ENCODE assay signal across 13 cellular contexts in the genomic region with DNA sequence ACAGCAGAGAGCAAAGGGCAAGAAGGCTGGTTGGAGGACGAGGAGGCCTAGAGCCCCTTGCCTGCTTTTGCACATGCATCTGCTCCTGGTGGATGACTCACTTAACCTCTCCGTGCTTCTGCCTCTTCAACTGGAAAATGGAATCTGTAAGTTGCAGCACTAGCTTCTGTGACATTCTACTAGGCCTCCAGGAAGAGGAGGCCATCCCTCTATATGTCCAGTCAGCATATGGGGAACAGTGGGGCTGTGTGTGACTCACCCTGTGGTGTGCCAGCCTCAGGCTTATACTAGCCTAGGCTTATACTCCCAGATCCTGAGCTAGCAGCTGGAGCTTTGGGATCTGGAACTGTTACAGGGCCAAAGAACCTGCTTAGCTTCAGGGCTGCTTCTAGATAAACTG. TPM values are rescaled to one million over a fixed set of nuclear protein-coding genes. Genes with fewer than 3 reads are reported as not detected.
DNase-seq lines count a peak whose midpoint lies in the region; ATAC-seq and TF ChIP-seq lines count a peak whose summit lies in the region.
"Had no signal": no experiment of that assay in that cellular context is flagged by ENCODE, and none has a peak within 500 bp of the region (broad histone marks: within the 10 kb centered on the region; RNA-seq: fewer than 3 reads in every experiment).

No MANE protein-coding gene starts in this region.

- H3K9me3 ChIP-seq in GM23248 (ENCODE audit: low read depth): no peaks in the 10 kb centered on the region
- H3K9me3 ChIP-seq in PC-3 (ENCODE audit: low read length): no peaks in the 10 kb centered on the region
- no peaks in the 10 kb centered on the region for H3K9me3 ChIP-seq in mesodermal cell (ENCODE audit: control insufficient read depth, low read length)
- H3K9me3 ChIP-seq in effector memory CD4-positive, alpha-beta T cell (ENCODE audit: control insufficient read depth, low read length): no peaks in the 10 kb centered on the region
- H3K9me3 ChIP-seq in lower lobe of right lung: no peaks in the 10 kb centered on the region
- H3K9me3 ChIP-seq: colonic mucosa, heart right ventricle, suprapubic skin had no signal

- H3K4me1 ChIP-seq in GM23248 (ENCODE audit: insufficient read depth) (peaks cover 32% of the 10 kb centered on the region), PC-3 (ENCODE audit: insufficient read depth, low read length) (peaks cover 40% of the 10 kb centered on the region), mesodermal cell (ENCODE audit: control insufficient read depth, insufficient read depth, low read length, poor library complexity, severe bottlenecking) (peaks cover 8% of the 10 kb centered on the region), lower lobe of right lung (no peaks in the 10 kb centered on the region)
- no peaks in the 10 kb centered on the region for H3K4me1 ChIP-seq in effector memory CD4-positive, alpha-beta T cell (ENCODE audit: control insufficient read depth, insufficient read depth, low read length, poor library complexity, severe bottlenecking)
- H3K4me1 ChIP-seq: colonic mucosa, heart right ventricle had no signal

- POLR2A ChIA-PET in PC-3 (lab: Charles Lee; ENCODE audit: unreplicated experiment): no interaction called here

- in situ Hi-C loops in GM23248 (cut with MboI): no loop called here

- intact Hi-C loops in PC-3 (cut with micrococcal nuclease) (no loop called here), lower lobe of right lung (cut with DNase I) (no loop called here)

- peak overlapping the region; percentile 43 for H3K27ac ChIP-seq in GM23248
- peak overlapping the region; percentile 79 for H3K27ac ChIP-seq in PC-3 (ENCODE audit: low read length)
- peak overlapping the region; percentile 41 for H3K27ac ChIP-seq in mesodermal cell (ENCODE audit: low read depth, low read length, severe bottlenecking)
- no peak overlapping the region for H3K27ac ChIP-seq in effector memory CD4-positive, alpha-beta T cell (ENCODE audit: insufficient read depth, low read length, poor library complexity, severe bottlenecking)
- no peak overlapping the region for H3K27ac ChIP-seq in lower lobe of right lung
- H3K27ac ChIP-seq: colonic mucosa, heart right ventricle, suprapubic skin had no signal

- no TSS peak for BruUV-seq in PC-3 (replicated peaks; lab: Mats Ljungman, UMichigan)

- H3F3A ChIP-seq in GM23248 (ENCODE audit: insufficient read depth) (peaks cover 12% of the 10 kb centered on the region; the same call in 1 of the 2 replicates), PC-3 (ENCODE audit: low read length, unreplicated experiment) (no peaks in the 10 kb centered on the region)

- DNase-seq in GM23248 (peak; percentile 64), PC-3 (peak; percentile 87), choroid plexus epithelial cell (ENCODE audit: low read depth) (peak; percentile 70), NCI-H748 (lab: John Stamatoyannopoulos, UW; ENCODE audit: unreplicated experiment) (no peak), lower lobe of right lung (no peak)
- DNase-seq in effector memory CD4-positive, alpha-beta T cell: no peak
- DNase-seq: CD4-positive, alpha-beta T cell; colonic mucosa; heart right ventricle had no signal

- H4K20me1 ChIP-seq in GM23248 (ENCODE audit: insufficient read depth) (no peaks in the 10 kb centered on the region), PC-3 (ENCODE audit: low read length) (no peaks in the 10 kb centered on the region)

- H3K79me2 ChIP-seq in GM23248 (ENCODE audit: insufficient read depth) (no peaks in the 10 kb centered on the region), PC-3 (ENCODE audit: low read length) (no peaks in the 10 kb centered on the region)

- H3K36me3 ChIP-seq in GM23248 (ENCODE audit: low read depth): no peaks in the 10 kb centered on the region
- no peaks in the 10 kb centered on the region for H3K36me3 ChIP-seq in PC-3 (ENCODE audit: low read depth, low read length)
- no peaks in the 10 kb centered on the region for H3K36me3 ChIP-seq in mesodermal cell (ENCODE audit: control insufficient read depth, insufficient read depth, low read length)
- no peaks in the 10 kb centered on the region for H3K36me3 ChIP-seq in effector memory CD4-positive, alpha-beta T cell (ENCODE audit: control insufficient read depth, insufficient read depth, low read length)
- no peaks in the 10 kb centered on the region for H3K36me3 ChIP-seq in lower lobe of right lung
- H3K36me3 ChIP-seq: colonic mucosa, heart right ventricle, suprapubic skin had no signal

- H2AFZ ChIP-seq in GM23248 (no peak overlapping the region; the same call in 1 of the 2 replicates), PC-3 (ENCODE audit: low read length) (peak overlapping the region; percentile 23; the same call in 1 of the 2 replicates)

- H3K9ac ChIP-seq in GM23248 (no peak overlapping the region), PC-3 (ENCODE audit: low read length) (no peak overlapping the region)

- H3K4me2 ChIP-seq in GM23248 (ENCODE audit: unreplicated experiment) (no peak overlapping the region), PC-3 (ENCODE audit: low read length) (peak overlapping the region; percentile 43; the same call in 1 of the 2 replicates)

- no peaks in the 10 kb centered on the region for H3K27me3 ChIP-seq in GM23248 (replicated peaks; ENCODE audit: insufficient read depth)
- H3K27me3 ChIP-seq in PC-3 (ENCODE audit: low read length): no peaks in the 10 kb centered on the region
- no peaks in the 10 kb centered on the region for H3K27me3 ChIP-seq in effector memory CD4-positive, alpha-beta T cell (replicated peaks; ENCODE audit: control insufficient read depth, insufficient read depth, low read length, poor library complexity, severe bottlenecking)
- H3K27me3 ChIP-seq in lower lobe of right lung (ENCODE audit: low read depth): no peaks in the 10 kb centered on the region
- H3K27me3 ChIP-seq: suprapubic skin had no signal

- WGBS in GM23248 (ENCODE audit: low coverage in 1 of 2, low lambda C conversion rate in 2 of 2, missing lambda C conversion rate in 2 of 2), 2 experiments: 26 to 42% methylated on average over 2 of the region's 2 CpGs
- no CpG with 5 or more reads among the region's 2 CpGs for WGBS in mesodermal cell (ENCODE audit: insufficient coverage in 2 of 2), 2 experiments

- CTCF ChIA-PET in PC-3 (lab: Charles Lee): no interaction called here

- H3K4me3 ChIP-seq in GM23248: no peak overlapping the region
- no peak overlapping the region for H3K4me3 ChIP-seq in PC-3 (ENCODE audit: low read length)
- H3K4me3 ChIP-seq in choroid plexus epithelial cell (ENCODE audit: low read depth, low read length): no peak overlapping the region
- no peak overlapping the region for H3K4me3 ChIP-seq in mesodermal cell (ENCODE audit: extremely low read depth, insufficient read depth, low read length, poor library complexity, severe bottlenecking)
- H3K4me3 ChIP-seq in effector memory CD4-positive, alpha-beta T cell (ENCODE audit: insufficient read depth, low read depth, low read length, poor library complexity, severe bottlenecking): no peak overlapping the region
- H3K4me3 ChIP-seq in lower lobe of right lung: no peak overlapping the region
- H3K4me3 ChIP-seq: colonic mucosa, heart right ventricle, suprapubic skin had no signal

- ATAC-seq in PC-3: peak; percentile 94
- no peak for ATAC-seq in HG03135 (IDR thresholded peaks at IDR 0.05; ENCODE audit: unreplicated experiment)
- no peak for ATAC-seq in lower lobe of right lung
- ATAC-seq: heart right ventricle, Panc1 had no signal

- H3K9me2 ChIP-seq in GM23248 (ENCODE audit: insufficient read depth) (no peaks in the 10 kb centered on the region), PC-3 (replicated peaks; ENCODE audit: low read length) (no peaks in the 10 kb centered on the region)

- TF ChIP-seq CTCF in PC-3 (conservative IDR thresholded peaks at IDR 0.05; ENCODE audit: low read depth, low read length): no peak
- no peak for TF ChIP-seq CTCF in choroid plexus epithelial cell (conservative IDR thresholded peaks at IDR 0.05; ENCODE audit: low read depth, low read length)
- no peak for TF ChIP-seq CTCF in lower lobe of right lung (IDR thresholded peaks at IDR 0.05)

RNA-seq across cellular contexts. Expression of a gene that starts 36.0 kb away (rescaled TPM):
- total RNA-seq in GM23248 (2014; rRNA removed; shearing (Covaris generic)): 0.13 and 0.97 TPM in 2 replicates
- 0.06 and 0.20 TPM in 2 replicates for polyA plus RNA-seq in GM23248 (2016; fragmentation: Nextera tagmentation; extraction: Ambion mirVana)
- total RNA-seq in PC-3 (2014; rRNA removed): 0.23 and 0.29 TPM in 2 replicates
- polyA plus RNA-seq in mesodermal cell (2013, experiment 1 of 2): 0.37 TPM
- 0.25 TPM for polyA plus RNA-seq in mesodermal cell (2013, experiment 2 of 2)
- total RNA-seq in lower lobe of right lung: not detected
- total RNA-seq: CD4-positive, alpha-beta T cell; colonic mucosa had no signal

Comparison
In these comparisons a context has a peak if more than half of its experiments do, and no peak if none do; other contexts are left out.
1. DNase-seq: peak in GM23248 (single experiment), PC-3 (single experiment) and choroid plexus epithelial cell (single experiment); none in effector memory CD4-positive, alpha-beta T cell (0 of 3), NCI-H748 (single experiment) and lower lobe of right lung (single experiment).
2. H3K27ac ChIP-seq: peak in GM23248 (single experiment), PC-3 (single experiment) and mesodermal cell (single experiment); none in effector memory CD4-positive, alpha-beta T cell (single experiment) and lower lobe of right lung (single experiment).